Comparison of ENCODE assay signal across 24 cellular contexts in the genomic region with DNA sequence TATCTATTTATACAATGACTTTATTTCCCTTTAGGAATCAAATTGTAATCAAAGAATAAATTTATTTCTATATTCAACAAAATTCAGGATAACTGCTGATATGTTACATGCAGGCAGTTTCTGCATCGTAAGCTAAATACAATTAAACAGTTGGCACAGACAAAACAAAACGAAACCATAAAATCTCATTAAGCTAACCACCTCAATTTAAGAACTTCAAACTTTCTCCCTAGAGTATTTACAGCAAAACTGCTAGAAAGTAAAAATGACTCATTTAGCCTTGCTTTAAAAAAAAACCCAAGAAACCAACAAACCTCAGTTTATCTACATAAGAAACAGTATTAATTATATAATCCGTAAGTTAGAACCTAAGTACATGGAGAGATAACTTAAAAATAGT. TPM values are rescaled to one million over a fixed set of nuclear protein-coding genes. Genes with fewer than 3 reads are reported as not detected.
DNase-seq lines count a peak whose midpoint lies in the region; ATAC-seq, FAIRE-seq and TF ChIP-seq lines count a peak whose summit lies in the region.
"Had no signal": no experiment of that assay in that cellular context is flagged by ENCODE, and none has a peak within 500 bp of the region (broad histone marks: within the 10 kb centered on the region; RNA-seq: fewer than 3 reads in every experiment).

No MANE protein-coding gene starts in this region.

- no peaks in the 10 kb centered on the region for H3K27me3 Mint-ChIP-seq in T-helper 17 cell
- H3K27me3 Mint-ChIP-seq in effector memory CD8-positive, alpha-beta T cell: no peaks in the 10 kb centered on the region
- H3K27me3 Mint-ChIP-seq: CD4-positive, alpha-beta memory T cell; IgD-negative memory B cell had no signal

- no peak overlapping the region for H2AFZ ChIP-seq in HepG2 (ENCODE audit: low read length)

- H3K9ac ChIP-seq in HepG2 (ENCODE audit: insufficient read depth, low read depth, low read length): no peak overlapping the region
- H3K9ac ChIP-seq: BLaER1 treated with 17β-estradiol and CSF1 and Interleukin-3, amounts not matched to agents 10 nM and 100 nM had no signal

- no peaks in the 10 kb centered on the region for H3K4me1 ChIP-seq in HepG2 (ENCODE audit: insufficient read depth, low read length)
- H3K4me1 ChIP-seq in right lobe of liver: no peaks in the 10 kb centered on the region
- H3K4me1 ChIP-seq in tibial nerve: no peaks in the 10 kb centered on the region
- H3K4me1 ChIP-seq: BLaER1 treated with 17β-estradiol and CSF1 and Interleukin-3, amounts not matched to agents 10 nM and 100 nM had no signal

- no peak overlapping the region for H3K4me3 ChIP-seq in HepG2 (replicated peaks in 1 of 3; ENCODE audit: insufficient read depth in 1 of 3, low read depth in 2 of 3, low read length in 3 of 3)
- H3K4me3 ChIP-seq in right lobe of liver: no peak overlapping the region
- no peak overlapping the region for H3K4me3 ChIP-seq in tibial nerve
- H3K4me3 ChIP-seq: BLaER1 treated with 17β-estradiol and CSF1 and Interleukin-3, amounts not matched to agents 10 nM and 100 nM had no signal

- intact Hi-C loops in HepG2 (cut with micrococcal nuclease; ENCODE audit: unreplicated experiment) (no loop called here), right lobe of liver (cut with DNase I) (loop anchor here in 1 of 2 donors (10.0 kb wide), 1 partner anchor 319 kb away; no protein-coding TSS in a partner anchor)

- peak overlapping the region; percentile 11 for H3K27ac Mint-ChIP-seq in T-helper 17 cell
- peak overlapping the region; percentile 32 to 92 for H3K27ac Mint-ChIP-seq in effector memory CD8-positive, alpha-beta T cell
- H3K27ac Mint-ChIP-seq: IgD-negative memory B cell had no signal

- DNase-seq in HepG2 (ENCODE audit: low spot score): no peak
- DNase-seq in right lobe of liver: no peak
- DNase-seq in T-helper 17 cell: no peak
- DNase-seq in effector memory CD8-positive, alpha-beta T cell: no peak
- no peak for DNase-seq in tibial nerve (ENCODE audit: low spot score in 2 of 2)
- no peak for DNase-seq in activated gamma-delta T cell (lab: John Stamatoyannopoulos, UW)
- no peak for DNase-seq in GM19240 (ENCODE audit: insufficient read length, low spot score)
- DNase-seq: AML-193; CD4-positive, alpha-beta memory T cell; COR-L47; DMS53; MV-4-11; NCI-H1105 treated with DMSO at 0.1 percent for 48 hours; NCI-H146; NCI-H1930; NCI-H2107; NCI-H524; NCI-H774; PC-3 had no signal

- TF ChIP-seq EP300 in HepG2 (IDR thresholded peaks at IDR 0.05; ENCODE audit: low read depth in 2 of 2, low read length in 2 of 2): no peak
- TF ChIP-seq EP300 in HepG2 (CRISPR knock-in tag; IDR thresholded peaks at IDR 0.05; ENCODE audit: borderline replicate concordance): no peak
- no peak for TF ChIP-seq EP300 in tibial nerve (IDR thresholded peaks at IDR 0.05)

- H3K27ac ChIP-seq in HepG2 (ENCODE audit: extremely low read length, insufficient read depth, low read length) (no peak overlapping the region), right lobe of liver (no peak overlapping the region), tibial nerve (no peak overlapping the region)
- H3K27ac ChIP-seq: BLaER1 treated with 17β-estradiol and CSF1 and Interleukin-3, amounts not matched to agents 10 nM and 100 nM had no signal

- CTCF ChIA-PET in HepG2 (lab: Yijun Ruan, JAX; ENCODE audit: low intra/inter-chr PET ratio, low total read pairs): no interaction called here

- TF ChIP-seq POLR2A in HepG2 (IDR thresholded peaks at IDR 0.05; ENCODE audit: insufficient read depth in 1 of 2, low read depth in 2 of 2, low read length in 2 of 2): no peak
- no peak for TF ChIP-seq POLR2A in right lobe of liver (IDR thresholded peaks at IDR 0.05)
- TF ChIP-seq POLR2A in tibial nerve (IDR thresholded peaks at IDR 0.05): no peak

- peaks cover 10% of the 10 kb centered on the region for H3K36me3 Mint-ChIP-seq in T-helper 17 cell (ENCODE audit: low read depth)
- H3K36me3 Mint-ChIP-seq in effector memory CD8-positive, alpha-beta T cell (ENCODE audit: insufficient read depth): peaks cover 97% of the 10 kb centered on the region

- no peak overlapping the region for H3K4me2 ChIP-seq in HepG2 (ENCODE audit: low read depth, low read length)
- H3K4me2 ChIP-seq: BLaER1 treated with 17β-estradiol and CSF1 and Interleukin-3, amounts not matched to agents 10 nM and 100 nM had no signal

- TF ChIP-seq RAD21 in HepG2 (CRISPR knock-in tag; IDR thresholded peaks at IDR 0.05): no peak

- no TSS peak for BruUV-seq in HepG2 (replicated peaks; lab: Mats Ljungman, UMichigan)

- H3K9me3 ChIP-seq in HepG2 (ENCODE audit: low read length) (no peaks in the 10 kb centered on the region), right lobe of liver (no peaks in the 10 kb centered on the region), T-helper 17 cell (ENCODE audit: control insufficient read depth, low read length, poor library complexity, severe bottlenecking) (no peaks in the 10 kb centered on the region), tibial nerve (no peaks in the 10 kb centered on the region)
- H3K9me3 ChIP-seq: BLaER1 treated with 17β-estradiol and CSF1 and Interleukin-3, amounts not matched to agents 10 nM and 100 nM had no signal

- H3K27me3 ChIP-seq in HepG2 (ENCODE audit: control insufficient read depth in 1 of 2, insufficient read depth in 2 of 2, low read length in 2 of 2): no peaks in the 10 kb centered on the region
- no peaks in the 10 kb centered on the region for H3K27me3 ChIP-seq in right lobe of liver
- H3K27me3 ChIP-seq in tibial nerve: no peaks in the 10 kb centered on the region
- H3K27me3 ChIP-seq: BLaER1 treated with 17β-estradiol and CSF1 and Interleukin-3, amounts not matched to agents 10 nM and 100 nM had no signal

- POLR2A ChIA-PET in HepG2 (lab: Yijun Ruan, JAX): no interaction called here

- peaks cover 31 to 85% of the 10 kb centered on the region in 2 experiments for H3K36me3 ChIP-seq in HepG2 (replicated peaks in 1 of 2; ENCODE audit: control insufficient read depth in 1 of 2, insufficient read depth in 2 of 2, low read length in 2 of 2)
- H3K36me3 ChIP-seq in right lobe of liver: peaks cover 9 to 89% (median 42%) of the 10 kb centered on the region in 4 donors
- H3K36me3 ChIP-seq in tibial nerve: peaks cover 2 to 92% (median 26%) of the 10 kb centered on the region in 3 donors

- peaks cover 10% of the 10 kb centered on the region for H3K4me1 Mint-ChIP-seq in T-helper 17 cell
- H3K4me1 Mint-ChIP-seq in effector memory CD8-positive, alpha-beta T cell (ENCODE audit: low read depth in 2 of 2): peaks cover 5 to 7% of the 10 kb centered on the region in 2 donors

- H3K4me3 Mint-ChIP-seq in T-helper 17 cell: no peak overlapping the region
- no peak overlapping the region for H3K4me3 Mint-ChIP-seq in effector memory CD8-positive, alpha-beta T cell
- H3K4me3 Mint-ChIP-seq: CD4-positive, alpha-beta memory T cell; IgD-negative memory B cell had no signal

- in situ Hi-C loops in HepG2 (cut with HindIII; ENCODE audit: extremely low pct_ligation_motif_present, low pct_unique_long_range_greater_than_20kb): no loop called here

- peaks cover 2% of the 10 kb centered on the region for H3K79me2 ChIP-seq in HepG2 (ENCODE audit: insufficient read depth, low read length)

- no peaks in the 10 kb centered on the region for H3K9me3 Mint-ChIP-seq in effector memory CD8-positive, alpha-beta T cell
- H3K9me3 Mint-ChIP-seq: CD4-positive, alpha-beta memory T cell; IgD-negative memory B cell had no signal

- no peak for ATAC-seq in HepG2
- ATAC-seq in right lobe of liver: no peak
- no peak for ATAC-seq in T-helper 17 cell
- ATAC-seq in effector memory CD8-positive, alpha-beta T cell (replicated peaks): no peak
- ATAC-seq: HCT116, PC-3, SK-N-SH treated with all-trans-retinoic acid at 6 μM for 48 hours had no signal

- WGBS in HepG2 (ENCODE audit: low lambda C conversion rate): 97% methylated on average over 3 of the region's 3 CpGs
- WGBS in right lobe of liver (ENCODE audit: insufficient coverage, low coverage, low lambda C conversion rate, missing lambda C conversion rate): 74% methylated on average over 3 of the region's 3 CpGs
- WGBS in tibial nerve, 2 donors: 77 to 92% methylated on average over 3 of the region's 3 CpGs

- no peak for TF ChIP-seq CTCF in HepG2 (CRISPR knock-in tag; IDR thresholded peaks at IDR 0.05)
- TF ChIP-seq CTCF in right lobe of liver (IDR thresholded peaks at IDR 0.05): no peak
- no peak for TF ChIP-seq CTCF in tibial nerve (IDR thresholded peaks at IDR 0.05)

- H4K20me1 ChIP-seq in HepG2 (ENCODE audit: insufficient read depth, low read length): no peaks in the 10 kb centered on the region; the same call in 1 of the 2 replicates

- FAIRE-seq in HepG2 (lab: Jason Lieb, UNC): no peak
- FAIRE-seq: A204.1 had no signal

TF ChIP-seq in HepG2, 621 proteins besides CTCF, POLR2A, EP300 and RAD21 (continues in another document):
- TF ChIP-seq MAFK (conservative IDR thresholded peaks at IDR 0.05 in 1 of 2, IDR thresholded peaks at IDR 0.05 in 1 of 2; ENCODE audit: low read length in 2 of 2): peak; percentile 61 to 70

RNA-seq across cellular contexts. Expression of a gene that starts 17.1 kb away (rescaled TPM):
- total RNA-seq in HepG2 (2016; rRNA removed; fragmentation: Illumina TruSeq; extraction: Trizol) (208 and 243 TPM in 2 replicates), right lobe of liver (100 to 1,000 TPM in 2 of 6 experiments, 10 to 100 TPM in 4; 60.8 to 110 (median 90.5) TPM), T-helper 17 cell (10 to 100 TPM; 80.4 to 96.1 TPM), tibial nerve (10 to 100 TPM; 30.8 to 68.2 (median 51.5) TPM)
- 39.6 and 42.9 TPM in 2 replicates for total RNA-seq in HepG2 (2016; cell fraction: cytosol; rRNA removed; fragmentation: Illumina TruSeq; extraction: Trizol; ENCODE audit: low read depth)
- 200 and 237 TPM in 2 replicates for total RNA-seq in HepG2 (2016; cell fraction: insoluble cytoplasmic fraction; rRNA removed; fragmentation: Illumina TruSeq; extraction: Trizol)
- 91.8 and 97.7 TPM in 2 replicates for total RNA-seq in HepG2 (2016; cell fraction: membrane; rRNA removed; fragmentation: Illumina TruSeq; extraction: Trizol)
- 235 and 275 TPM in 2 replicates for total RNA-seq in HepG2 (2016; cell fraction: nucleus; rRNA removed; fragmentation: Illumina TruSeq; extraction: Trizol)
- polyA plus RNA-seq in HepG2 (2011; rRNA removed): 135 and 203 TPM in 2 replicates
- 77.3 and 119 TPM in 2 replicates for polyA plus RNA-seq in HepG2 (2011; cell fraction: cytosol; rRNA removed)
- 28.6 and 39.3 TPM in 2 replicates for polyA plus RNA-seq in HepG2 (2011; cell fraction: nucleus; rRNA removed)
- 148 and 179 TPM in 2 replicates for polyA plus RNA-seq in HepG2 (2012)
- 33.8 and 41.9 TPM in 2 replicates for polyA plus RNA-seq in HepG2 (2016; cell fraction: cytosol; fragmentation: Illumina TruSeq; extraction: Trizol; ENCODE audit: low read depth)
- 176 and 181 TPM in 2 replicates for polyA plus RNA-seq in HepG2 (2016; cell fraction: insoluble cytoplasmic fraction; fragmentation: Illumina TruSeq; extraction: Trizol; ENCODE audit: low read depth)
- 64.9 and 66.7 TPM in 2 replicates for polyA plus RNA-seq in HepG2 (2016; cell fraction: membrane; fragmentation: Illumina TruSeq; extraction: Trizol; ENCODE audit: low read depth)
- polyA plus RNA-seq in HepG2 (2016; cell fraction: nucleus; fragmentation: Illumina TruSeq; extraction: Trizol; ENCODE audit: insufficient read depth, low read depth): 275 and 279 TPM in 2 replicates
- polyA minus RNA-seq in HepG2 (2011; rRNA and poly(A)+ RNA removed; ENCODE audit: low replicate concordance): 76.5 and 121 TPM in 2 replicates
- 135 and 140 TPM in 2 replicates for polyA minus RNA-seq in HepG2 (2011; cell fraction: cytosol; rRNA and poly(A)+ RNA removed)
- polyA minus RNA-seq in HepG2 (2011; cell fraction: nucleus; rRNA and poly(A)+ RNA removed): 83.2 and 87.0 TPM in 2 replicates
